ENCODE assay signal across 1 cellular context in the genomic region with DNA sequence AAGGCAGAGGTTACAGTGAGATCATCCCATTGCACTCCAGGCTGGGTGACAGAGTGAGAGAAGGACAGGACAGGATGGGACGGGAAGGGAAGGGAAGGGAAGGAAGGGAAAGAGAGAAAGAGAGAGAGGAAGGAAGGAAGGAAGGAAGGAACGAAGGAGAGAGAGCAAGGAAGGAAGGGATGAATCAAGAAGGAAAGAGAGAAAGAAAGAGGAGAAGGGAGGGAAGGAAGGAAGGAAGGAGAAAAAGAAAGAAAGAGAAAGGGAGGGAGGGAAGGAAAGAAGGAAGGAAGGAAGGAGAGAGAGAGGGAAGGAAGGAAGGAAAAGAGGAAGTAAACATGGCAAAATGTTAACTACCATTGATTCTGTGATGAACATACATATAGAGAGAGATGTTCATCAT.
TF ChIP-seq lines count a peak whose summit lies in the region.

No MANE protein-coding gene starts in this region.

TF ChIP-seq in IMR-90, 13 proteins besides CTCF, POLR2A, EP300 and RAD21:
- TF ChIP-seq SMC3 (IDR thresholded peaks at IDR 0.05; ENCODE audit: low read depth, low read length) (no peak), MAZ (IDR thresholded peaks at IDR 0.05; ENCODE audit: borderline replicate concordance, low read depth, low read length) (no peak), FOS (IDR thresholded peaks at IDR 0.05; ENCODE audit: low read depth, low read length) (no peak), ELK1 (IDR thresholded peaks at IDR 0.05; ENCODE audit: borderline replicate concordance, low read depth, low read length) (no peak), RCOR1 (IDR thresholded peaks at IDR 0.05; ENCODE audit: insufficient replicate concordance, low read length) (no peak), MAFK (IDR thresholded peaks at IDR 0.05; ENCODE audit: low read depth, low read length) (no peak), CHD1 (IDR thresholded peaks at IDR 0.05; ENCODE audit: low read depth, low read length) (no peak), CEBPB (IDR thresholded peaks at IDR 0.05; ENCODE audit: low read depth, low read length) (no peak), NFE2L2 (IDR thresholded peaks at IDR 0.05; ENCODE audit: low read depth, low read length) (no peak), MXI1 (IDR thresholded peaks at IDR 0.05; ENCODE audit: borderline replicate concordance, low read depth, low read length) (no peak), USF2 (IDR thresholded peaks at IDR 0.05; ENCODE audit: low read depth, low read length) (no peak)
